1 cellular context compared by ENCODE assay signal in genomic region chr3:23170306-23170705, GRCh38.
TF ChIP-seq lines count a peak whose summit lies in the region.

No MANE protein-coding gene starts in this region.

TF ChIP-seq in GM23338, 12 proteins besides CTCF, POLR2A, EP300 and RAD21 (continued from another document):
- TF ChIP-seq NANOG (IDR thresholded peaks at IDR 0.05; ENCODE audit: borderline replicate concordance): no peak
- TF ChIP-seq, protein P1, sequence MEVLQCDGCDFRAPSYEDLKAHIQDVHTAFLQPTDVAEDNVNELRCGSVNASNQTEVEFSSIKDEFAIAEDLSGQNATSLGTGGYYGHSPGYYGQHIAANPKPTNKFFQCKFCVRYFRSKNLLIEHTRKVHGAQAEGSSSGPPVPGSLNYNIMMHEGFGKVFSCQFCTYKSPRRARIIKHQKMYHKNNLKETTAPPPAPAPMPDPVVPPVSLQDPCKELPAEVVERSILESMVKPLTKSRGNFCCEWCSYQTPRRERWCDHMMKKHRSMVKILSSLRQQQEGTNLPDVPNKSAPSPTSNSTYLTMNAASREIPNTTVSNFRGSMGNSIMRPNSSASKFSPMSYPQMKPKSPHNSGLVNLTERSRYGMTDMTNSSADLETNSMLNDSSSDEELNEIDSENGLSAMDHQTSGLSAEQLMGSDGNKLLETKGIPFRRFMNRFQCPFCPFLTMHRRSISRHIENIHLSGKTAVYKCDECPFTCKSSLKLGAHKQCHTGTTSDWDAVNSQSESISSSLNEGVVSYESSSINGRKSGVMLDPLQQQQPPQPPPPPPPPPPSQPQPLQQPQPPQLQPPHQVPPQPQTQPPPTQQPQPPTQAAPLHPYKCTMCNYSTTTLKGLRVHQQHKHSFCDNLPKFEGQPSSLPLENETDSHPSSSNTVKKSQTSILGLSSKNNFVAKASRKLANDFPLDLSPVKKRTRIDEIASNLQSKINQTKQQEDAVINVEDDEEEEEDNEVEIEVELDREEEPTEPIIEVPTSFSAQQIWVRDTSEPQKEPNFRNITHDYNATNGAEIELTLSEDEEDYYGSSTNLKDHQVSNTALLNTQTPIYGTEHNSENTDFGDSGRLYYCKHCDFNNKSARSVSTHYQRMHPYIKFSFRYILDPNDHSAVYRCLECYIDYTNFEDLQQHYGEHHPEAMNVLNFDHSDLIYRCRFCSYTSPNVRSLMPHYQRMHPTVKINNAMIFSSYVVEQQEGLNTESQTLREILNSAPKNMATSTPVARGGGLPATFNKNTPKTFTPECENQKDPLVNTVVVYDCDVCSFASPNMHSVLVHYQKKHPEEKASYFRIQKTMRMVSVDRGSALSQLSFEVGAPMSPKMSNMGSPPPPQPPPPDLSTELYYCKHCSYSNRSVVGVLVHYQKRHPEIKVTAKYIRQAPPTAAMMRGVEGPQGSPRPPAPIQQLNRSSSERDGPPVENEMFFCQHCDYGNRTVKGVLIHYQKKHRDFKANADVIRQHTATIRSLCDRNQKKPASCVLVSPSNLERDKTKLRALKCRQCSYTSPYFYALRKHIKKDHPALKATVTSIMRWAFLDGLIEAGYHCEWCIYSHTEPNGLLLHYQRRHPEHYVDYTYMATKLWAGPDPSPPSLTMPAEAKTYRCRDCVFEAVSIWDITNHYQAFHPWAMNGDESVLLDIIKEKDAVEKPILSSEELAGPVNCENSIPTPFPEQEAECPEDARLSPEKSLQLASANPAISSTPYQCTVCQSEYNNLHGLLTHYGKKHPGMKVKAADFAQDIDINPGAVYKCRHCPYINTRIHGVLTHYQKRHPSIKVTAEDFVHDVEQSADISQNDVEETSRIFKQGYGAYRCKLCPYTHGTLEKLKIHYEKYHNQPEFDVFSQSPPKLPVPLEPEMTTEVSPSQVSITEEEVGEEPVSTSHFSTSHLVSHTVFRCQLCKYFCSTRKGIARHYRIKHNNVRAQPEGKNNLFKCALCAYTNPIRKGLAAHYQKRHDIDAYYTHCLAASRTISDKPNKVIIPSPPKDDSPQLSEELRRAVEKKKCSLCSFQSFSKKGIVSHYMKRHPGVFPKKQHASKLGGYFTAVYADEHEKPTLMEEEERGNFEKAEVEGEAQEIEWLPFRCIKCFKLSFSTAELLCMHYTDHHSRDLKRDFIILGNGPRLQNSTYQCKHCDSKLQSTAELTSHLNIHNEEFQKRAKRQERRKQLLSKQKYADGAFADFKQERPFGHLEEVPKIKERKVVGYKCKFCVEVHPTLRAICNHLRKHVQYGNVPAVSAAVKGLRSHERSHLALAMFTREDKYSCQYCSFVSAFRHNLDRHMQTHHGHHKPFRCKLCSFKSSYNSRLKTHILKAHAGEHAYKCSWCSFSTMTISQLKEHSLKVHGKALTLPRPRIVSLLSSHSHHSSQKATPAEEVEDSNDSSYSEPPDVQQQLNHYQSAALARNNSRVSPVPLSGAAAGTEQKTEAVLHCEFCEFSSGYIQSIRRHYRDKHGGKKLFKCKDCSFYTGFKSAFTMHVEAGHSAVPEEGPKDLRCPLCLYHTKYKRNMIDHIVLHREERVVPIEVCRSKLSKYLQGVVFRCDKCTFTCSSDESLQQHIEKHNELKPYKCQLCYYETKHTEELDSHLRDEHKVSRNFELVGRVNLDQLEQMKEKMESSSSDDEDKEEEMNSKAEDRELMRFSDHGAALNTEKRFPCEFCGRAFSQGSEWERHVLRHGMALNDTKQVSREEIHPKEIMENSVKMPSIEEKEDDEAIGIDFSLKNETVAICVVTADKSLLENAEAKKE (CRISPR knock-in tag; IDR thresholded peaks at IDR 0.05): no peak
- no peak for TF ChIP-seq ZNF331 (CRISPR knock-in tag; IDR thresholded peaks at IDR 0.05; ENCODE audit: low read depth)
- TF ChIP-seq, protein P2, sequence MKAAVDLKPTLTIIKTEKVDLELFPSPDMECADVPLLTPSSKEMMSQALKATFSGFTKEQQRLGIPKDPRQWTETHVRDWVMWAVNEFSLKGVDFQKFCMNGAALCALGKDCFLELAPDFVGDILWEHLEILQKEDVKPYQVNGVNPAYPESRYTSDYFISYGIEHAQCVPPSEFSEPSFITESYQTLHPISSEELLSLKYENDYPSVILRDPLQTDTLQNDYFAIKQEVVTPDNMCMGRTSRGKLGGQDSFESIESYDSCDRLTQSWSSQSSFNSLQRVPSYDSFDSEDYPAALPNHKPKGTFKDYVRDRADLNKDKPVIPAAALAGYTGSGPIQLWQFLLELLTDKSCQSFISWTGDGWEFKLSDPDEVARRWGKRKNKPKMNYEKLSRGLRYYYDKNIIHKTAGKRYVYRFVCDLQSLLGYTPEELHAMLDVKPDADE (IDR thresholded peaks at IDR 0.05): no peak
- no peak for TF ChIP-seq ZNF114 (CRISPR knock-in tag; IDR thresholded peaks at IDR 0.05)
TF ChIP-seq in GM23338: peak in this region for 0.
